In the genomic region with DNA sequence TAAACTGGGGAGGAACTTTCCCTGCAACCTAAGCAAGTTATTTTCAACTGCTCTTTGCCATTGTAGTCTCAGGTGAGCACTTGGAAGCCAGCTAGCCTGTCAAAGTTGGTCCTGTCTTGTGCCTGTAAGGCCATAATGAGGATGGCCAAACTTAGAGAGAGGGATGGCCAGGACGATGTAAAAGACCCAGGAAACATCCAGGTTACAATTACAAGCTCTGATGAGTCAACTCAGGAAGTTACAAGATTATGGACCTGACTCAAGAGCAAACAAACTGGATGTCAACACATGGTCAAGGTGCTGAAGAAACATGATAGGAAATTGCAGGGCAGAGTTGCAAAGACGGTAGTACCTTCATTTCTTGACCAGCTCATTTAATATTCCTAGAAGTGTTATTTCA, we compare ENCODE assay signal across 9 cellular contexts. TPM values are rescaled to one million over a fixed set of nuclear protein-coding genes. Genes with fewer than 3 reads are reported as not detected.
DNase-seq lines count a peak whose midpoint lies in the region; ATAC-seq and TF ChIP-seq lines count a peak whose summit lies in the region.
"Had no signal": no experiment of that assay in that cellular context is flagged by ENCODE, and none has a peak within 500 bp of the region (broad histone marks: within the 10 kb centered on the region; RNA-seq: fewer than 3 reads in every experiment).

No MANE protein-coding gene starts in this region.

- no peak for DNase-seq in CD8-positive, alpha-beta T cell
- no peak for DNase-seq in Karpas-422
- DNase-seq in cardiac fibroblast (ENCODE audit: low read depth in 2 of 2), result peak; percentile 32 to 68
- no peak for DNase-seq in nephron progenitor cell
- DNase-seq in HUDEP-2 (lab: John Stamatoyannopoulos, UW; ENCODE audit: unreplicated experiment in 76 of 76), result no peak
- no peak for DNase-seq in NCI-H2227 (lab: John Stamatoyannopoulos, UW; ENCODE audit: unreplicated experiment)
- no peak for DNase-seq in AG08396 (ENCODE audit: low spot score)
- no peak for DNase-seq in superior temporal gyrus (ENCODE audit: extremely low spot score)
- DNase-seq: NCI-H226 had no signal

- peaks cover 34% of the 10 kb centered on the region for H3K36me3 Mint-ChIP-seq in CD8-positive, alpha-beta T cell
- peaks cover 18% of the 10 kb centered on the region for H3K36me3 Mint-ChIP-seq in nephron progenitor cell (ENCODE audit: low read depth)

- POLR2A ChIA-PET in CD8-positive, alpha-beta T cell (lab: Charles Lee), result interaction anchor here (0.7 to 5.1 kb wide), 7 partner anchors 9 to 87 kb away, joined by 3 to 71 read pairs (median 4); partner anchors contain the start of gene TOMM22

- ATAC-seq in CD8-positive, alpha-beta T cell, result no peak

- no peak overlapping the region for H2AFZ ChIP-seq in Karpas-422 (ENCODE audit: low read length)

- intact Hi-C loops in CD8-positive, alpha-beta T cell (cut with DNase I, micrococcal nuclease), result loop anchor here (2.0 to 10.0 kb wide), 4 partner anchors 45 to 817 kb away; partner anchors contain the start of genes ATF4 (in 1 of the 2), PICK1 (in 1 of the 2) and PLA2G6 (in 1 of the 2)

- peak overlapping the region; percentile 63 for H3K4me3 ChIP-seq in CD8-positive, alpha-beta T cell (ENCODE audit: low read depth, low read length)
- H3K4me3 ChIP-seq in Karpas-422 (ENCODE audit: low read length) (peak overlapping the region; percentile 79), cardiac fibroblast (replicated peaks in 1 of 2; ENCODE audit: low read depth in 2 of 2, low read length in 2 of 2) (peak overlapping the region; percentile 94 to 95)

- no peaks in the 10 kb centered on the region for H3K36me3 ChIP-seq in CD8-positive, alpha-beta T cell (ENCODE audit: insufficient read depth, low read length)
- H3K36me3 ChIP-seq in Karpas-422 (ENCODE audit: insufficient read depth, low read length), result peaks cover 12% of the 10 kb centered on the region; the same call in 1 of the 2 replicates

- H3K4me2 ChIP-seq in Karpas-422 (ENCODE audit: low read depth, low read length, poor library complexity, severe bottlenecking), result peak overlapping the region; percentile 92

- no peak overlapping the region for H3K27ac ChIP-seq in CD8-positive, alpha-beta T cell (ENCODE audit: low read depth, low read length)
- H3K27ac ChIP-seq in Karpas-422 (ENCODE audit: low read length), result no peak overlapping the region; the same call in 1 of the 2 replicates

- H3K27me3 ChIP-seq in CD8-positive, alpha-beta T cell (ENCODE audit: insufficient read depth, low read length), result no peaks in the 10 kb centered on the region
- H3K27me3 ChIP-seq in Karpas-422 (ENCODE audit: low read length), result no peaks in the 10 kb centered on the region

- peak overlapping the region; percentile 65 for H3K27ac Mint-ChIP-seq in CD8-positive, alpha-beta T cell
- no peak overlapping the region for H3K27ac Mint-ChIP-seq in nephron progenitor cell

- H4K20me1 ChIP-seq in Karpas-422 (ENCODE audit: insufficient read depth, low read depth, low read length), result peaks cover 28% of the 10 kb centered on the region

- H3K9me3 ChIP-seq in CD8-positive, alpha-beta T cell (ENCODE audit: low read length), result no peaks in the 10 kb centered on the region
- H3K9me3 ChIP-seq in Karpas-422 (ENCODE audit: low read length), result no peaks in the 10 kb centered on the region

- H3K4me1 Mint-ChIP-seq in CD8-positive, alpha-beta T cell (ENCODE audit: low read depth), result peaks cover 68% of the 10 kb centered on the region
- H3K4me1 Mint-ChIP-seq in nephron progenitor cell, result peaks cover 50% of the 10 kb centered on the region

- H3K9ac ChIP-seq in Karpas-422 (ENCODE audit: low read length), result peak overlapping the region; percentile 95

- H3K9me3 Mint-ChIP-seq in CD8-positive, alpha-beta T cell, result no peaks in the 10 kb centered on the region
- no peaks in the 10 kb centered on the region for H3K9me3 Mint-ChIP-seq in nephron progenitor cell

- no peaks in the 10 kb centered on the region for H3K9me2 ChIP-seq in Karpas-422 (replicated peaks; ENCODE audit: insufficient read depth, low read length)

- H3K27me3 Mint-ChIP-seq in CD8-positive, alpha-beta T cell (ENCODE audit: low read depth), result no peaks in the 10 kb centered on the region
- no peaks in the 10 kb centered on the region for H3K27me3 Mint-ChIP-seq in nephron progenitor cell (ENCODE audit: low read depth, poor library complexity)

- H3K79me2 ChIP-seq in Karpas-422 (ENCODE audit: low read length), result peaks cover 64% of the 10 kb centered on the region

- peak overlapping the region; percentile 93 for H3K4me3 Mint-ChIP-seq in CD8-positive, alpha-beta T cell
- H3K4me3 Mint-ChIP-seq in nephron progenitor cell, result peak overlapping the region; percentile 94

- no peak for TF ChIP-seq CTCF in CD8-positive, alpha-beta T cell (IDR thresholded peaks at IDR 0.05)
- no peak for TF ChIP-seq CTCF in cardiac fibroblast (IDR thresholded peaks at IDR 0.05; ENCODE audit: low read depth, low read length)
- TF ChIP-seq CTCF in nephron progenitor cell (IDR thresholded peaks at IDR 0.05), result no peak

- CTCF ChIA-PET in CD8-positive, alpha-beta T cell (lab: Charles Lee), result interaction anchor here (1.4 to 3.6 kb wide), 8 partner anchors 9 to 655 kb away, joined by 3 to 12 read pairs (median 4); no protein-coding TSS in a partner anchor

- H3K4me1 ChIP-seq in CD8-positive, alpha-beta T cell (ENCODE audit: insufficient read depth, low read length), result peaks cover 41% of the 10 kb centered on the region
- H3K4me1 ChIP-seq in Karpas-422 (ENCODE audit: low read length), result peaks cover 53% of the 10 kb centered on the region

RNA-seq across cellular contexts. Expression of gene GTPBP1, which starts 1.6 kb away (rescaled TPM):
- 100 to 1,000 TPM; 341 to 346 TPM for total RNA-seq in CD8-positive, alpha-beta T cell
- 47.6 and 53.4 TPM in 2 replicates for total RNA-seq in Karpas-422 (2014; rRNA removed; shearing (Covaris generic); ENCODE audit: low replicate concordance)

RNA-seq across cellular contexts. Expression of gene JOSD1, which starts 6.6 kb away (rescaled TPM):
- 100 to 1,000 TPM; 364 to 375 TPM for total RNA-seq in CD8-positive, alpha-beta T cell
- total RNA-seq in Karpas-422 (2014; rRNA removed; shearing (Covaris generic); ENCODE audit: low replicate concordance), result 50.5 and 64.1 TPM in 2 replicates

RNA-seq across cellular contexts. Expression of gene TOMM22, which starts 25.6 kb away (rescaled TPM):
- total RNA-seq in CD8-positive, alpha-beta T cell, result 10 to 100 TPM; 75.2 to 75.4 TPM
- 57.8 and 74.1 TPM in 2 replicates for total RNA-seq in Karpas-422 (2014; rRNA removed; shearing (Covaris generic); ENCODE audit: low replicate concordance)

RNA-seq across cellular contexts. Expression of gene SUN2, which starts 48.5 kb away (rescaled TPM):
- total RNA-seq in CD8-positive, alpha-beta T cell, result 100 to 1,000 TPM; 431 to 454 TPM
- 23.3 and 44.9 TPM in 2 replicates for total RNA-seq in Karpas-422 (2014; rRNA removed; shearing (Covaris generic); ENCODE audit: low replicate concordance)

RNA-seq across cellular contexts. Expression of gene CBY1, which starts 50.9 kb away (rescaled TPM):
- 1 to 10 TPM; 7.6 to 8.9 TPM for total RNA-seq in CD8-positive, alpha-beta T cell
- total RNA-seq in Karpas-422 (2014; rRNA removed; shearing (Covaris generic); ENCODE audit: low replicate concordance), result 11.1 and 13.2 TPM in 2 replicates

Comparison
In these comparisons a context has a peak if more than half of its experiments do, and no peak if none do; other contexts are left out.
1. DNase-seq: peak in cardiac fibroblast (2 of 2); none in CD8-positive, alpha-beta T cell (0 of 7), Karpas-422 (single experiment), nephron progenitor cell (single experiment), HUDEP-2 (0 of 76), NCI-H2227 (single experiment), AG08396 (single experiment) and superior temporal gyrus (single experiment).
2. Peak in every context shown above with its lines, with median percentiles within 50 percentile points of each other: H3K4me3 ChIP-seq.